Comparison of ENCODE assay signal across 26 cellular contexts in the genomic region with DNA sequence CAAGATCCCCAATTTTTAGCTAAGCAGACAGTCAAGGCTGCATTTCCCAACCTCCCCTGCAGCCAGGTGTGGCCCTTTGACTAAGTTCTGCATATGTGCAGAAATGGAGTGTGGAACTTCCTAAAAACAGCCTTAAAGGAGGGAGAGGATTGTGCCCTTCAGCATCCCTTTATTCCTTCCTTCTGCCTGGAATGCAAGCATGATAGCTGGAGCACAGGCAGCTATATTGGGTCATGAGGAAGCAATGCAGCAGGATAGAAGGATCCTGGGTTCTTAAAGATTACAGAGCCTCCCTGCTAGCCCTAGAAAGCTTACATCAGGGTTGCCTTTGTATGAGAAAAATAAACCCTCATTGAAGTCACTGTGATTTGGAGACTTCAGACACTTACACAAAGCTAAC.
"Had no signal": no experiment of that assay in that cellular context is flagged by ENCODE, and none has a peak within 500 bp of the region (broad histone marks: within the 10 kb centered on the region; RNA-seq: fewer than 3 reads in every experiment).

No MANE protein-coding gene starts in this region.

- H3K27me3 Mint-ChIP-seq: activated naive CD8-positive, alpha-beta T cell treated with anti-CD3 and anti-CD28 coated beads for 36 hours; stimulated activated naive CD8-positive, alpha-beta T cell treated with anti-CD3 and anti-CD28 coated beads, Interleukin-15, amount 100 ng/mL, for 72 hours had no signal

- H3K4me1 Mint-ChIP-seq: activated CD4-positive, alpha-beta T cell treated with anti-CD3 and anti-CD28 coated beads, Interleukin-2, amount 10 ng/mL, durations not matched to agents 7 days and 5 days; activated naive CD8-positive, alpha-beta T cell treated with anti-CD3 and anti-CD28 coated beads for 36 hours; memory B cell; naive thymus-derived CD4-positive, alpha-beta T cell; stimulated activated memory B cell treated with anti-CD40 and anti-IgM and Interleukin-4, amounts not matched to agents 10 μg/mL and 1 μg/mL and 100 μg/mL, for 72 hours; stimulated activated naive CD8-positive, alpha-beta T cell treated with anti-CD3 and anti-CD28 coated beads, Interleukin-15, amount 100 ng/mL, for 72 hours had no signal

- H3K36me3 Mint-ChIP-seq: activated naive CD8-positive, alpha-beta T cell treated with anti-CD3 and anti-CD28 coated beads for 36 hours; memory B cell; naive thymus-derived CD4-positive, alpha-beta T cell; stimulated activated memory B cell treated with anti-CD40 and anti-IgM and Interleukin-4, amounts not matched to agents 10 μg/mL and 1 μg/mL and 100 μg/mL, for 72 hours had no signal

- H2AFZ ChIP-seq: parathyroid adenoma had no signal

- DNase-seq: activated CD4-positive, alpha-beta T cell treated with anti-CD3 and anti-CD28 coated beads for 1 hour; activated CD4-positive, alpha-beta T cell treated with anti-CD3 and anti-CD28 coated beads, Interleukin-2, amount 10 ng/mL, durations not matched to agents 7 days and 5 days; activated CD8-positive, alpha-beta T cell treated with anti-CD3 and anti-CD28 coated beads for 36 hours; activated naive CD4-positive, alpha-beta T cell; activated naive CD8-positive, alpha-beta T cell treated with anti-CD3 and anti-CD28 coated beads for 36 hours; activated T-cell treated with anti-CD3 and anti-CD28 coated beads, Interleukin-2, amount 50 U/mL, for 4 hours; adrenal gland; central memory CD4-positive, alpha-beta T cell; heart left ventricle; midbrain; naive thymus-derived CD4-positive, alpha-beta T cell; nucleus accumbens; psoas muscle; sigmoid colon; stimulated activated CD4-positive, alpha-beta T cell treated with anti-CD3 and anti-CD28 coated beads, Interleukin-4, amount 100 ng/mL, for 4 hours; stimulated activated CD8-positive, alpha-beta memory T cell treated with anti-CD3 and anti-CD28 coated beads, Interleukin-4, amount 100 ng/mL, for 48 hours; stimulated activated naive CD8-positive, alpha-beta T cell treated with anti-CD3 and anti-CD28 coated beads, Interleukin-15, amount 100 ng/mL, for 72 hours; substantia nigra; upper lobe of left lung; WERI-Rb-1 had no signal

- H3K27ac ChIP-seq: adrenal gland, ascending aorta, heart left ventricle, parathyroid adenoma, psoas muscle, sigmoid colon, upper lobe of left lung, vagina, WERI-Rb-1 had no signal

- H3K4me3 Mint-ChIP-seq: activated CD4-positive, alpha-beta T cell treated with anti-CD3 and anti-CD28 coated beads, Interleukin-2, amount 10 ng/mL, durations not matched to agents 7 days and 5 days; activated CD8-positive, alpha-beta T cell treated with anti-CD3 and anti-CD28 coated beads for 36 hours; activated naive CD8-positive, alpha-beta T cell treated with anti-CD3 and anti-CD28 coated beads for 36 hours; activated T-cell treated with anti-CD3 and anti-CD28 coated beads, Interleukin-2, amount 50 U/mL, for 4 hours; memory B cell; naive thymus-derived CD4-positive, alpha-beta T cell; stimulated activated memory B cell treated with anti-CD40 and anti-IgM and Interleukin-4, amounts not matched to agents 10 μg/mL and 1 μg/mL and 100 μg/mL, for 72 hours; stimulated activated naive CD8-positive, alpha-beta T cell treated with anti-CD3 and anti-CD28 coated beads, Interleukin-15, amount 100 ng/mL, for 72 hours had no signal

- ATAC-seq: activated CD8-positive, alpha-beta T cell treated with anti-CD3 and anti-CD28 coated beads for 36 hours; heart left ventricle; naive thymus-derived CD4-positive, alpha-beta T cell; psoas muscle; stimulated activated memory B cell treated with anti-CD40 and anti-IgM and Interleukin-4, amounts not matched to agents 10 μg/mL and 1 μg/mL and 100 μg/mL, for 72 hours; stimulated activated naive CD8-positive, alpha-beta T cell treated with anti-CD3 and anti-CD28 coated beads, Interleukin-15, amount 100 ng/mL, for 72 hours had no signal

- H3K9me3 Mint-ChIP-seq: activated CD4-positive, alpha-beta T cell treated with anti-CD3 and anti-CD28 coated beads, Interleukin-2, amount 10 ng/mL, durations not matched to agents 7 days and 5 days; activated CD8-positive, alpha-beta T cell treated with anti-CD3 and anti-CD28 coated beads for 36 hours; activated naive CD8-positive, alpha-beta T cell treated with anti-CD3 and anti-CD28 coated beads for 36 hours; activated T-cell treated with anti-CD3 and anti-CD28 coated beads, Interleukin-2, amount 50 U/mL, for 4 hours; activated T-helper 2 cell treated with anti-CD3 and anti-CD28 coated beads, Interferon-gamma antibody, Interleukin-2, Interleukin-4, amounts not matched to agents 10 μg/mL and 5 μg/mL and 100 μg/mL, durations not matched to agents 14 hours and 24 hours and 36 hours; memory B cell; stimulated activated memory B cell treated with anti-CD40 and anti-IgM and Interleukin-4, amounts not matched to agents 10 μg/mL and 1 μg/mL and 100 μg/mL, for 72 hours; stimulated activated naive CD8-positive, alpha-beta T cell treated with anti-CD3 and anti-CD28 coated beads, Interleukin-15, amount 100 ng/mL, for 72 hours had no signal

- H3K4me3 ChIP-seq: adrenal gland, ascending aorta, heart left ventricle, psoas muscle, sigmoid colon, upper lobe of left lung, vagina had no signal

- H3K79me2 ChIP-seq: parathyroid adenoma had no signal

- H3K9me3 ChIP-seq: adrenal gland, ascending aorta, psoas muscle, sigmoid colon, upper lobe of left lung, vagina had no signal

- H3K27ac Mint-ChIP-seq: activated CD4-positive, alpha-beta T cell treated with anti-CD3 and anti-CD28 coated beads, Interleukin-2, amount 10 ng/mL, durations not matched to agents 7 days and 5 days; activated CD8-positive, alpha-beta T cell treated with anti-CD3 and anti-CD28 coated beads for 36 hours; activated naive CD8-positive, alpha-beta T cell treated with anti-CD3 and anti-CD28 coated beads for 36 hours; activated T-helper 2 cell treated with anti-CD3 and anti-CD28 coated beads, Interferon-gamma antibody, Interleukin-2, Interleukin-4, amounts not matched to agents 10 μg/mL and 5 μg/mL and 100 μg/mL, durations not matched to agents 14 hours and 24 hours and 36 hours; memory B cell; stimulated activated memory B cell treated with anti-CD40 and anti-IgM and Interleukin-4, amounts not matched to agents 10 μg/mL and 1 μg/mL and 100 μg/mL, for 72 hours; stimulated activated naive CD8-positive, alpha-beta T cell treated with anti-CD3 and anti-CD28 coated beads, Interleukin-15, amount 100 ng/mL, for 72 hours had no signal

- H3K4me1 ChIP-seq: adrenal gland, parathyroid adenoma, psoas muscle, sigmoid colon, upper lobe of left lung, vagina had no signal

- H3K27me3 ChIP-seq: adrenal gland, ascending aorta, heart left ventricle, sigmoid colon, upper lobe of left lung, vagina had no signal

- H3K36me3 ChIP-seq: adrenal gland, ascending aorta, heart left ventricle, sigmoid colon, upper lobe of left lung, vagina, WERI-Rb-1 had no signal
